8 cellular contexts compared by ENCODE assay signal in genomic region chr22:37801946-37802309, GRCh38. TPM values are rescaled to one million over a fixed set of nuclear protein-coding genes. Genes with fewer than 3 reads are reported as not detected.
A peak's percentile ranks its signal among the peaks of the same experiment; 100 is the strongest.
DNase-seq lines count a peak whose midpoint lies in the region; ATAC-seq, FAIRE-seq and TF ChIP-seq lines count a peak whose summit lies in the region.

No MANE protein-coding gene starts in this region.

- SMC1A ChIA-PET in GM12878 (lab: Charles Lee; ENCODE audit: uncharacterized antibody, unreplicated experiment) = no interaction called here

- POLR2A ChIA-PET in BJ (lab: Charles Lee) = no interaction called here
- POLR2A ChIA-PET in GM12878 (lab: Charles Lee) = no interaction called here

- H4K20me1 ChIP-seq in GM12878 (ENCODE audit: control insufficient read depth, insufficient read depth) = no peaks in the 10 kb centered on the region

- H3K4me3 ChIP-seq in BJ (ENCODE audit: low read depth, low read length) (peak overlapping the region; percentile 60), GM12878 (peak overlapping the region; percentile 58; the same call in 1 of the 2 replicates), lung (peak overlapping the region; percentile 52)

- H3K79me2 ChIP-seq in GM12878 (ENCODE audit: control insufficient read depth, insufficient read depth, low read length) = no peaks in the 10 kb centered on the region

- TF ChIP-seq RAD21 in GM12878 (IDR thresholded peaks at IDR 0.05; ENCODE audit: insufficient read depth, low read depth, low read length) = no peak

- H3K27ac ChIP-seq in GM12878 (ENCODE audit: control insufficient read depth, insufficient read depth) (no peak overlapping the region), lung (ENCODE audit: low read depth in 1 of 2, low read length in 1 of 2) (peak overlapping the region in 1 of 2 donors; percentile 75)

- H3K36me3 ChIP-seq in BJ (ENCODE audit: control insufficient read depth, insufficient read depth, low read length) (no peaks in the 10 kb centered on the region), GM12878 (ENCODE audit: control insufficient read depth in 2 of 2, insufficient read depth in 2 of 2, low read length in 1 of 2) (no peaks in the 10 kb centered on the region), lung (ENCODE audit: control insufficient read depth in 2 of 2, insufficient read depth in 2 of 2, low read length in 2 of 2) (no peaks in the 10 kb centered on the region)

- intact Hi-C loops in GM12878 (cut with micrococcal nuclease; ENCODE audit: unreplicated experiment) = no loop called here

- 26% methylated on average over 11 of the region's 13 CpGs for WGBS in GM12878 (ENCODE audit: insufficient coverage, insufficient replicate concordance, low lambda C conversion rate, missing lambda C conversion rate)
- 1 to 8% methylated on average over 12 to 13 of the region's 13 CpGs for WGBS in lung, 2 donors

- CTCF ChIA-PET in BJ (lab: Yijun Ruan, JAX) (interaction anchor here (1.7 to 1.8 kb wide), 2 partner anchors 10 to 158 kb away, joined by 4 to 7 read pairs; no protein-coding TSS in a partner anchor), GM12878 (lab: Yijun Ruan, JAX) (interaction anchor here (0.9 kb wide), 1 partner anchor 141 kb away, joined by 3 read pairs; no protein-coding TSS in a partner anchor)

- peaks cover 3% of the 10 kb centered on the region; the same call in 1 of the 2 replicates for H3K27me3 ChIP-seq in BJ (ENCODE audit: control insufficient read depth, insufficient read depth, low read length)
- H3K27me3 ChIP-seq in GM12878 (replicated peaks in 1 of 2; ENCODE audit: control insufficient read depth in 2 of 2, insufficient read depth in 2 of 2, low read length in 1 of 2) = peaks cover 10 to 32% of the 10 kb centered on the region in 2 experiments
- no peaks in the 10 kb centered on the region for H3K27me3 ChIP-seq in lung (ENCODE audit: control insufficient read depth, insufficient read depth)

- ATAC-seq in GM12878 = no peak
- ATAC-seq in lung (ENCODE audit: insufficient read depth, low FRiP score) = no peak
- ATAC-seq in HG02885 (IDR thresholded peaks at IDR 0.05; ENCODE audit: poor library complexity, unreplicated experiment) = no peak
- ATAC-seq in GM21529 (IDR thresholded peaks at IDR 0.05; ENCODE audit: unreplicated experiment) = no peak

- peak overlapping the region; percentile 92 for H3K4me2 ChIP-seq in GM12878 (ENCODE audit: control insufficient read depth, insufficient read depth)

- RAD21 ChIA-PET in GM12878 (lab: Charles Lee; ENCODE audit: unreplicated experiment) = no interaction called here

- no peak for FAIRE-seq in GM12878 (lab: Jason Lieb, UNC)

- no peak overlapping the region for H3K9ac ChIP-seq in GM12878 (ENCODE audit: control insufficient read depth, insufficient read depth, low read length)

- in situ Hi-C loops in KBM-7 (cut with MboI; ENCODE audit: low pct_unique_long_range_greater_than_20kb, low sequenced_read_pairs) = no loop called here
- in situ Hi-C loops in GM12878 (cut with MboI) = no loop called here

- no peak for TF ChIP-seq POLR2A in GM12878 (IDR thresholded peaks at IDR 0.05; ENCODE audit: low read depth, low read length)

- no peak for TF ChIP-seq EP300 in GM12878 (IDR thresholded peaks at IDR 0.05; ENCODE audit: borderline replicate concordance in 1 of 2, control insufficient read depth in 1 of 2, low read depth in 2 of 2, low read length in 2 of 2)

- no peak for DNase-seq in BJ (ENCODE audit: low read depth)
- DNase-seq in KBM-7 = peak; percentile 30
- DNase-seq in GM12878 (ENCODE audit: low read depth, low spot score) = no peak
- no peak for DNase-seq in lung (ENCODE audit: low spot score)
- DNase-seq in NCI-H510A (lab: John Stamatoyannopoulos, UW) = no peak
- no peak for DNase-seq in GDM1 (lab: John Stamatoyannopoulos, UW)

- H3K9me3 ChIP-seq in GM12878 (replicated peaks; ENCODE audit: control insufficient read depth, insufficient read depth, low read length) (no peaks in the 10 kb centered on the region; the same call in 2 of the 3 replicates), lung (ENCODE audit: control insufficient read depth in 2 of 2, insufficient read depth in 1 of 2, low read length in 1 of 2) (no peaks in the 10 kb centered on the region)

- no peak for TF ChIP-seq CTCF in BJ (IDR thresholded peaks at IDR 0.05; ENCODE audit: insufficient read depth, low read depth, low read length)
- no peak for TF ChIP-seq CTCF in GM12878 (IDR thresholded peaks at IDR 0.05 in 2 of 3, conservative IDR thresholded peaks at IDR 0.05 in 1 of 3; ENCODE audit: control insufficient read depth in 2 of 3, extremely low read depth in 1 of 3, insufficient read depth in 1 of 3, low read depth in 3 of 3, low read length in 3 of 3)
- no peak for TF ChIP-seq CTCF in lung (IDR thresholded peaks at IDR 0.05; ENCODE audit: control extremely low read depth, extremely low read depth)

- peak overlapping the region; percentile 75; the same call in 1 of the 2 replicates for H2AFZ ChIP-seq in GM12878 (ENCODE audit: control insufficient read depth, low read depth, low read length)

- BruUV-seq in GM12878 (replicated peaks; lab: Mats Ljungman, UMichigan) = no TSS peak

- H3K4me1 ChIP-seq in GM12878 (ENCODE audit: control insufficient read depth, insufficient read depth, low read length) = peaks cover 8% of the 10 kb centered on the region
- peaks cover 0 to 19% of the 10 kb centered on the region in 2 donors for H3K4me1 ChIP-seq in lung (ENCODE audit: control insufficient read depth in 2 of 2, insufficient read depth in 2 of 2, low read length in 2 of 2)

RNA-seq across cellular contexts. Expression of gene GCAT, which starts 5.8 kb away (rescaled TPM):
- polyA plus RNA-seq in BJ (2011; rRNA removed) = 12.6 and 24.9 TPM in 2 replicates
- 13.6 and 17.3 TPM in 2 replicates for polyA minus RNA-seq in BJ (2011; rRNA and poly(A)+ RNA removed)
- 6.9 and 8.0 TPM in 2 replicates for total RNA-seq in GM12878 (2013; cell fraction: nucleolus; rRNA removed)
- total RNA-seq in GM12878 (2014; rRNA removed) = 28.6 and 32.6 TPM in 2 replicates
- total RNA-seq in GM12878 (2014; rRNA removed; fragmentation: Illumina TruSeq; extraction: Trizol) = 8.9 and 9.3 TPM in 2 replicates
- total RNA-seq in GM12878 (2021) = 21.8 and 22.8 TPM in 2 replicates
- polyA plus RNA-seq in GM12878 (2011; ENCODE audit: low read depth) = 4.3 TPM
- 4.0 and 10.8 TPM in 2 replicates for polyA plus RNA-seq in GM12878 (2011; rRNA removed)
- polyA plus RNA-seq in GM12878 (2011; cell fraction: cytosol; rRNA removed) = 15.6 and 21.1 TPM in 2 replicates
- polyA plus RNA-seq in GM12878 (2011; cell fraction: nucleus; rRNA removed) = 22.0 and 24.7 TPM in 2 replicates
- polyA plus RNA-seq in GM12878 (2012) = 13.1 and 13.3 TPM in 2 replicates
- 1.7 and 7.2 TPM in 2 replicates for polyA plus RNA-seq in GM12878 (2014; fragmentation: Illumina TruSeq; extraction: Trizol)
- polyA plus RNA-seq in GM12878 (2014; fragmentation: Nextera tagmentation; extraction: Ambion mirVana) = 1 to 10 TPM in 1 of 2 experiments, under 1 TPM in 1; 0.95 to 2.4 TPM
- polyA plus RNA-seq in GM12878 (2014; rRNA removed) = 19.9 and 20.8 TPM in 2 replicates
- 10 to 100 TPM; 29.9 to 34.3 TPM for polyA plus RNA-seq in GM12878 (2016; fragmentation: Nextera tagmentation; extraction: Ambion mirVana)
- polyA minus RNA-seq in GM12878 (2011; rRNA and poly(A)+ RNA removed) = 7.3 and 14.1 TPM in 2 replicates
- 8.1 and 8.8 TPM in 2 replicates for polyA minus RNA-seq in GM12878 (2011; cell fraction: cytosol; rRNA and poly(A)+ RNA removed)
- polyA minus RNA-seq in GM12878 (2011; cell fraction: nucleus; rRNA and poly(A)+ RNA removed) = 5.7 and 6.0 TPM in 2 replicates
- 10 to 100 TPM; 11.7 to 17.2 TPM for total RNA-seq in lung
- 10 to 100 TPM in 1 of 2 donors, 1 to 10 TPM in 1; 9.3 to 31.1 TPM for polyA plus RNA-seq in lung

RNA-seq across cellular contexts. Expression of gene GALR3, which starts 21.3 kb away (rescaled TPM):
- polyA plus RNA-seq in BJ (2011; rRNA removed) (not detected in 2 replicates), GM12878 (2011; rRNA removed) (not detected in 2 replicates), GM12878 (2014; fragmentation: Illumina TruSeq; extraction: Trizol) (not detected in 2 replicates), GM12878 (2014; fragmentation: Nextera tagmentation; extraction: Ambion mirVana) (not detected), GM12878 (2014; rRNA removed) (not detected in 2 replicates), GM12878 (2016; fragmentation: Nextera tagmentation; extraction: Ambion mirVana) (not detected), lung (not detected)
- polyA minus RNA-seq in BJ (2011; rRNA and poly(A)+ RNA removed) = not detected in 2 replicates
- total RNA-seq in GM12878 (2013; cell fraction: nucleolus; rRNA removed) = 0.96 TPM in 1 of 2 replicates, not detected in the other
- total RNA-seq in GM12878 (2014; rRNA removed) (not detected in 2 replicates), GM12878 (2014; rRNA removed; fragmentation: Illumina TruSeq; extraction: Trizol) (not detected in 2 replicates), GM12878 (2021) (not detected in 2 replicates), lung (not detected)
- not detected for polyA plus RNA-seq in GM12878 (2011; ENCODE audit: low read depth)
- polyA plus RNA-seq in GM12878 (2011; cell fraction: cytosol; rRNA removed) = not detected in 2 replicates
- 0.13 and 0.19 TPM in 2 replicates for polyA plus RNA-seq in GM12878 (2011; cell fraction: nucleus; rRNA removed)
- polyA plus RNA-seq in GM12878 (2012) = not detected in 2 replicates
- 0.26 TPM in 1 of 2 replicates, not detected in the other for polyA minus RNA-seq in GM12878 (2011; rRNA and poly(A)+ RNA removed)
- not detected in 2 replicates for polyA minus RNA-seq in GM12878 (2011; cell fraction: cytosol; rRNA and poly(A)+ RNA removed)
- not detected in 2 replicates for polyA minus RNA-seq in GM12878 (2011; cell fraction: nucleus; rRNA and poly(A)+ RNA removed)

RNA-seq across cellular contexts. Expression of gene ANKRD54, which starts 42.2 kb away (rescaled TPM):
- 18.2 and 36.7 TPM in 2 replicates for polyA plus RNA-seq in BJ (2011; rRNA removed)
- 21.3 and 37.3 TPM in 2 replicates for polyA minus RNA-seq in BJ (2011; rRNA and poly(A)+ RNA removed)
- 22.8 and 27.3 TPM in 2 replicates for total RNA-seq in GM12878 (2013; cell fraction: nucleolus; rRNA removed)
- total RNA-seq in GM12878 (2014; rRNA removed) = 19.0 and 19.1 TPM in 2 replicates
- total RNA-seq in GM12878 (2014; rRNA removed; fragmentation: Illumina TruSeq; extraction: Trizol) = 12.6 and 13.4 TPM in 2 replicates
- total RNA-seq in GM12878 (2021) = 15.8 and 18.3 TPM in 2 replicates
- polyA plus RNA-seq in GM12878 (2011; ENCODE audit: low read depth) = 5.8 TPM
- 7.5 and 13.7 TPM in 2 replicates for polyA plus RNA-seq in GM12878 (2011; rRNA removed)
- 15.4 and 25.6 TPM in 2 replicates for polyA plus RNA-seq in GM12878 (2011; cell fraction: cytosol; rRNA removed)
- 36.5 and 41.5 TPM in 2 replicates for polyA plus RNA-seq in GM12878 (2011; cell fraction: nucleus; rRNA removed)
- polyA plus RNA-seq in GM12878 (2012) = 8.3 and 9.9 TPM in 2 replicates
- 10.1 and 13.9 TPM in 2 replicates for polyA plus RNA-seq in GM12878 (2014; fragmentation: Illumina TruSeq; extraction: Trizol)
- polyA plus RNA-seq in GM12878 (2014; fragmentation: Nextera tagmentation; extraction: Ambion mirVana) = 1 to 10 TPM; 5.8 to 9.7 TPM
- 21.7 and 22.0 TPM in 2 replicates for polyA plus RNA-seq in GM12878 (2014; rRNA removed)
- 10 to 100 TPM; 25.3 to 31.6 TPM for polyA plus RNA-seq in GM12878 (2016; fragmentation: Nextera tagmentation; extraction: Ambion mirVana)
- polyA minus RNA-seq in GM12878 (2011; rRNA and poly(A)+ RNA removed) = 10.0 and 26.6 TPM in 2 replicates
- polyA minus RNA-seq in GM12878 (2011; cell fraction: cytosol; rRNA and poly(A)+ RNA removed) = 10.2 and 13.5 TPM in 2 replicates
- 6.9 and 13.8 TPM in 2 replicates for polyA minus RNA-seq in GM12878 (2011; cell fraction: nucleus; rRNA and poly(A)+ RNA removed)
- 10 to 100 TPM; 19.8 to 31.8 TPM for total RNA-seq in lung
- 10 to 100 TPM; 19.3 to 20.2 TPM for polyA plus RNA-seq in lung

RNA-seq across cellular contexts. Expression of gene EIF3L, which starts 47.3 kb away (rescaled TPM):
- polyA plus RNA-seq in BJ (2011; rRNA removed) (705 and 755 TPM in 2 replicates), GM12878 (2011; rRNA removed) (1,037 and 1,269 TPM in 2 replicates), GM12878 (2014; fragmentation: Illumina TruSeq; extraction: Trizol) (783 and 881 TPM in 2 replicates), GM12878 (2014; fragmentation: Nextera tagmentation; extraction: Ambion mirVana) (100 to 1,000 TPM; 521 to 732 TPM), GM12878 (2014; rRNA removed) (613 and 643 TPM in 2 replicates), GM12878 (2016; fragmentation: Nextera tagmentation; extraction: Ambion mirVana) (100 to 1,000 TPM; 294 to 302 TPM), lung (100 to 1,000 TPM; 175 to 224 TPM)
- 282 and 487 TPM in 2 replicates for polyA minus RNA-seq in BJ (2011; rRNA and poly(A)+ RNA removed)
- total RNA-seq in GM12878 (2013; cell fraction: nucleolus; rRNA removed) = 152 and 153 TPM in 2 replicates
- total RNA-seq in GM12878 (2014; rRNA removed) (624 and 646 TPM in 2 replicates), GM12878 (2014; rRNA removed; fragmentation: Illumina TruSeq; extraction: Trizol) (493 and 525 TPM in 2 replicates), GM12878 (2021) (593 and 613 TPM in 2 replicates), lung (100 to 1,000 TPM; 281 to 420 TPM)
- polyA plus RNA-seq in GM12878 (2011; ENCODE audit: low read depth) = 933 TPM
- polyA plus RNA-seq in GM12878 (2011; cell fraction: cytosol; rRNA removed) = 868 and 904 TPM in 2 replicates
- polyA plus RNA-seq in GM12878 (2011; cell fraction: nucleus; rRNA removed) = 244 and 332 TPM in 2 replicates
- polyA plus RNA-seq in GM12878 (2012) = 1,002 and 1,217 TPM in 2 replicates
- polyA minus RNA-seq in GM12878 (2011; rRNA and poly(A)+ RNA removed) = 1,170 and 1,376 TPM in 2 replicates
- polyA minus RNA-seq in GM12878 (2011; cell fraction: cytosol; rRNA and poly(A)+ RNA removed) = 183 and 194 TPM in 2 replicates
- polyA minus RNA-seq in GM12878 (2011; cell fraction: nucleus; rRNA and poly(A)+ RNA removed) = 89.0 and 104 TPM in 2 replicates
